In the genomic region with DNA sequence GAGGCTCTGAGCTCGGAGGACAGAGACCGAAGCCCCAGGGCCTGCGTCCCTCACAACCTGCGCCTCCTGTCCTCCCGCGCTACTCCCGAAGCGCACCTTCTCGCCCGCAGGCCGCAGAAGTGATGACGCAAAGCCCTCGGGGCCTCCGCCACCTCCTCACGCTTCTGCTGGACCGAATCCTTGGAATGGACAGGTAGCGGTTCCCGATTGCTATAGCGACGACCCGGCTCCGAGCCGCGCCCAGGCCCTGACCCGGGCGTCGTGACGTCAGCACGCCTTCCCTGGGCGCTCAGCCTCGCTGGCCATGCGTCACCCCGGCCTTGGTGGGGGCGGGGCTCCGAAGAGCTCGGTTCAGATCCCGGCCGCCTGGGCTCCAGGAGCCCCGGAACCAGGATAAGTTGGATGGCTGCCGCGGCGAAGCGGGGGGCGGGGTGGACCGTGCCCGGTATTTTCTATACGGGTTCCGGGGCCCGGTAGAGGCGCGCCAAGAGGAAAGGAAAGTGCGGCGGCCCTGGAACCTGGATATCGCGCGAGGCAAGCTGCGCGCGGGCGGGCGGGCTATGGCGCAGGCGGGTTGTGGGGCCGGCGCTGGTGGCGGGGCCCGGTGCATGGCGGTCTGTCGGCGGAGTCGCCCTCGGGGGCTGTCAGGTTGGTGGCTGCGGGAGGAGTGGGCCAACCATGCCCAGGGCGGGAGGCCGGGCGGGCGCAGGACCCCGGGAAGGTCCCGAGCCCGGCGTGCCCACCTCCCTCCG, we compare ENCODE assay signal across 1 cellular context.
A peak's percentile ranks its signal among the peaks of the same experiment; 100 is the strongest.
TF ChIP-seq lines count a peak whose summit lies in the region.

A gene (plus strand): TSS at position 542 of the 752 bp plus-strand sequence. CDS start 21,417 bp downstream, outside the sequence.

TF ChIP-seq in K562, 482 proteins besides CTCF, POLR2A, EP300 and RAD21 (continued from another document and continues in another):
- TF ChIP-seq, protein P1, sequence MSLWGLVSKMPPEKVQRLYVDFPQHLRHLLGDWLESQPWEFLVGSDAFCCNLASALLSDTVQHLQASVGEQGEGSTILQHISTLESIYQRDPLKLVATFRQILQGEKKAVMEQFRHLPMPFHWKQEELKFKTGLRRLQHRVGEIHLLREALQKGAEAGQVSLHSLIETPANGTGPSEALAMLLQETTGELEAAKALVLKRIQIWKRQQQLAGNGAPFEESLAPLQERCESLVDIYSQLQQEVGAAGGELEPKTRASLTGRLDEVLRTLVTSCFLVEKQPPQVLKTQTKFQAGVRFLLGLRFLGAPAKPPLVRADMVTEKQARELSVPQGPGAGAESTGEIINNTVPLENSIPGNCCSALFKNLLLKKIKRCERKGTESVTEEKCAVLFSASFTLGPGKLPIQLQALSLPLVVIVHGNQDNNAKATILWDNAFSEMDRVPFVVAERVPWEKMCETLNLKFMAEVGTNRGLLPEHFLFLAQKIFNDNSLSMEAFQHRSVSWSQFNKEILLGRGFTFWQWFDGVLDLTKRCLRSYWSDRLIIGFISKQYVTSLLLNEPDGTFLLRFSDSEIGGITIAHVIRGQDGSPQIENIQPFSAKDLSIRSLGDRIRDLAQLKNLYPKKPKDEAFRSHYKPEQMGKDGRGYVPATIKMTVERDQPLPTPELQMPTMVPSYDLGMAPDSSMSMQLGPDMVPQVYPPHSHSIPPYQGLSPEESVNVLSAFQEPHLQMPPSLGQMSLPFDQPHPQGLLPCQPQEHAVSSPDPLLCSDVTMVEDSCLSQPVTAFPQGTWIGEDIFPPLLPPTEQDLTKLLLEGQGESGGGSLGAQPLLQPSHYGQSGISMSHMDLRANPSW (CRISPR knock-in tag; IDR thresholded peaks at IDR 0.05) = peak; percentile 90; the same call in 1 of the 2 replicates
- TF ChIP-seq, protein P2, sequence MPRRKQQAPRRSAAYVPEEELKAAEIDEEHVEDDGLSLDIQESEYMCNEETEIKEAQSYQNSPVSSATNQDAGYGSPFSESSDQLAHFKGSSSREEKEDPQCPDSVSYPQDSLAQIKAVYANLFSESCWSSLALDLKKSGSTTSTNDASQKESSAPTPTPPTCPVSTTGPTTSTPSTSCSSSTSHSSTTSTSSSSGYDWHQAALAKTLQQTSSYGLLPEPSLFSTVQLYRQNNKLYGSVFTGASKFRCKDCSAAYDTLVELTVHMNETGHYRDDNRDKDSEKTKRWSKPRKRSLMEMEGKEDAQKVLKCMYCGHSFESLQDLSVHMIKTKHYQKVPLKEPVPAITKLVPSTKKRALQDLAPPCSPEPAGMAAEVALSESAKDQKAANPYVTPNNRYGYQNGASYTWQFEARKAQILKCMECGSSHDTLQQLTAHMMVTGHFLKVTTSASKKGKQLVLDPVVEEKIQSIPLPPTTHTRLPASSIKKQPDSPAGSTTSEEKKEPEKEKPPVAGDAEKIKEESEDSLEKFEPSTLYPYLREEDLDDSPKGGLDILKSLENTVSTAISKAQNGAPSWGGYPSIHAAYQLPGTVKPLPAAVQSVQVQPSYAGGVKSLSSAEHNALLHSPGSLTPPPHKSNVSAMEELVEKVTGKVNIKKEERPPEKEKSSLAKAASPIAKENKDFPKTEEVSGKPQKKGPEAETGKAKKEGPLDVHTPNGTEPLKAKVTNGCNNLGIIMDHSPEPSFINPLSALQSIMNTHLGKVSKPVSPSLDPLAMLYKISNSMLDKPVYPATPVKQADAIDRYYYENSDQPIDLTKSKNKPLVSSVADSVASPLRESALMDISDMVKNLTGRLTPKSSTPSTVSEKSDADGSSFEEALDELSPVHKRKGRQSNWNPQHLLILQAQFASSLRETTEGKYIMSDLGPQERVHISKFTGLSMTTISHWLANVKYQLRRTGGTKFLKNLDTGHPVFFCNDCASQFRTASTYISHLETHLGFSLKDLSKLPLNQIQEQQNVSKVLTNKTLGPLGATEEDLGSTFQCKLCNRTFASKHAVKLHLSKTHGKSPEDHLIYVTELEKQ (CRISPR knock-in tag; IDR thresholded peaks at IDR 0.05) = no peak
- TF ChIP-seq, protein P3, sequence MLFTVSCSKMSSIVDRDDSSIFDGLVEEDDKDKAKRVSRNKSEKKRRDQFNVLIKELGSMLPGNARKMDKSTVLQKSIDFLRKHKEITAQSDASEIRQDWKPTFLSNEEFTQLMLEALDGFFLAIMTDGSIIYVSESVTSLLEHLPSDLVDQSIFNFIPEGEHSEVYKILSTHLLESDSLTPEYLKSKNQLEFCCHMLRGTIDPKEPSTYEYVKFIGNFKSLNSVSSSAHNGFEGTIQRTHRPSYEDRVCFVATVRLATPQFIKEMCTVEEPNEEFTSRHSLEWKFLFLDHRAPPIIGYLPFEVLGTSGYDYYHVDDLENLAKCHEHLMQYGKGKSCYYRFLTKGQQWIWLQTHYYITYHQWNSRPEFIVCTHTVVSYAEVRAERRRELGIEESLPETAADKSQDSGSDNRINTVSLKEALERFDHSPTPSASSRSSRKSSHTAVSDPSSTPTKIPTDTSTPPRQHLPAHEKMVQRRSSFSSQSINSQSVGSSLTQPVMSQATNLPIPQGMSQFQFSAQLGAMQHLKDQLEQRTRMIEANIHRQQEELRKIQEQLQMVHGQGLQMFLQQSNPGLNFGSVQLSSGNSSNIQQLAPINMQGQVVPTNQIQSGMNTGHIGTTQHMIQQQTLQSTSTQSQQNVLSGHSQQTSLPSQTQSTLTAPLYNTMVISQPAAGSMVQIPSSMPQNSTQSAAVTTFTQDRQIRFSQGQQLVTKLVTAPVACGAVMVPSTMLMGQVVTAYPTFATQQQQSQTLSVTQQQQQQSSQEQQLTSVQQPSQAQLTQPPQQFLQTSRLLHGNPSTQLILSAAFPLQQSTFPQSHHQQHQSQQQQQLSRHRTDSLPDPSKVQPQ (CRISPR knock-in tag; IDR thresholded peaks at IDR 0.05; ENCODE audit: borderline replicate concordance) = no peak
- no peak for TF ChIP-seq IFI16 (CRISPR knock-in tag; IDR thresholded peaks at IDR 0.05)
- TF ChIP-seq NCOA6 (IDR thresholded peaks at IDR 0.05) = peak; percentile 90
- no peak for TF ChIP-seq ZNF124 (CRISPR knock-in tag; IDR thresholded peaks at IDR 0.05)
- TF ChIP-seq RCOR1 (IDR thresholded peaks at IDR 0.05; ENCODE audit: borderline replicate concordance in 1 of 2, low read depth in 2 of 2, low read length in 2 of 2) = peak in 1 of 2 experiments; percentile 89; a peak in 2 of 4 replicates
- TF ChIP-seq ZNF436 (CRISPR knock-in tag; IDR thresholded peaks at IDR 0.05) = no peak
- no peak for TF ChIP-seq GABPB2 (CRISPR knock-in tag; conservative IDR thresholded peaks at IDR 0.05)
- TF ChIP-seq MYC (IDR thresholded peaks at IDR 0.05; ENCODE audit: low read depth, low read length) = peak; percentile 95
- peak; percentile 66; the same call in 1 of the 2 replicates for TF ChIP-seq MYC (CRISPR knock-in tag; IDR thresholded peaks at IDR 0.05; ENCODE audit: borderline replicate concordance, low read depth)
- TF ChIP-seq MCM7 (IDR thresholded peaks at IDR 0.05) = no peak
- TF ChIP-seq, protein P4, sequence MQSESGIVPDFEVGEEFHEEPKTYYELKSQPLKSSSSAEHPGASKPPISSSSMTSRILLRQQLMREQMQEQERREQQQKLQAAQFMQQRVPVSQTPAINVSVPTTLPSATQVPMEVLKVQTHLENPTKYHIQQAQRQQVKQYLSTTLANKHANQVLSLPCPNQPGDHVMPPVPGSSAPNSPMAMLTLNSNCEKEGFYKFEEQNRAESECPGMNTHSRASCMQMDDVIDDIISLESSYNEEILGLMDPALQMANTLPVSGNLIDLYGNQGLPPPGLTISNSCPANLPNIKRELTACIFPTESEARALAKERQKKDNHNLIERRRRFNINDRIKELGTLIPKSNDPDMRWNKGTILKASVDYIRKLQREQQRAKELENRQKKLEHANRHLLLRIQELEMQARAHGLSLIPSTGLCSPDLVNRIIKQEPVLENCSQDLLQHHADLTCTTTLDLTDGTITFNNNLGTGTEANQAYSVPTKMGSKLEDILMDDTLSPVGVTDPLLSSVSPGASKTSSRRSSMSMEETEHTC (IDR thresholded peaks at IDR 0.05) = peak; percentile 77; the same call in 1 of the 2 replicates
- TF ChIP-seq KLF16 (IDR thresholded peaks at IDR 0.05) = no peak
- TF ChIP-seq, protein P5, sequence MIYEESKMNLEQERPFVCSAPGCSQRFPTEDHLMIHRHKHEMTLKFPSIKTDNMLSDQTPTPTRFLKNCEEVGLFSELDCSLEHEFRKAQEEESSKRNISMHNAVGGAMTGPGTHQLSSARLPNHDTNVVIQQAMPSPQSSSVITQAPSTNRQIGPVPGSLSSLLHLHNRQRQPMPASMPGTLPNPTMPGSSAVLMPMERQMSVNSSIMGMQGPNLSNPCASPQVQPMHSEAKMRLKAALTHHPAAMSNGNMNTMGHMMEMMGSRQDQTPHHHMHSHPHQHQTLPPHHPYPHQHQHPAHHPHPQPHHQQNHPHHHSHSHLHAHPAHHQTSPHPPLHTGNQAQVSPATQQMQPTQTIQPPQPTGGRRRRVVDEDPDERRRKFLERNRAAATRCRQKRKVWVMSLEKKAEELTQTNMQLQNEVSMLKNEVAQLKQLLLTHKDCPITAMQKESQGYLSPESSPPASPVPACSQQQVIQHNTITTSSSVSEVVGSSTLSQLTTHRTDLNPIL (CRISPR knock-in tag; IDR thresholded peaks at IDR 0.05) = no peak
- no peak; the same call in 1 of the 2 replicates for TF ChIP-seq TRIM28 (IDR thresholded peaks at IDR 0.05)
- no peak for TF ChIP-seq KAT8 (IDR thresholded peaks at IDR 0.05; ENCODE audit: low read depth)
- TF ChIP-seq, protein P6, sequence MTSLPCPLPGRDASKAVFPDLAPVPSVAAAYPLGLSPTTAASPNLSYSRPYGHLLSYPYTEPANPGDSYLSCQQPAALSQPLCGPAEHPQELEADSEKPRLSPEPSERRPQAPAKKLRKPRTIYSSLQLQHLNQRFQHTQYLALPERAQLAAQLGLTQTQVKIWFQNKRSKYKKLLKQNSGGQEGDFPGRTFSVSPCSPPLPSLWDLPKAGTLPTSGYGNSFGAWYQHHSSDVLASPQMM (CRISPR knock-in tag; IDR thresholded peaks at IDR 0.05) = no peak
- TF ChIP-seq, protein P7, sequence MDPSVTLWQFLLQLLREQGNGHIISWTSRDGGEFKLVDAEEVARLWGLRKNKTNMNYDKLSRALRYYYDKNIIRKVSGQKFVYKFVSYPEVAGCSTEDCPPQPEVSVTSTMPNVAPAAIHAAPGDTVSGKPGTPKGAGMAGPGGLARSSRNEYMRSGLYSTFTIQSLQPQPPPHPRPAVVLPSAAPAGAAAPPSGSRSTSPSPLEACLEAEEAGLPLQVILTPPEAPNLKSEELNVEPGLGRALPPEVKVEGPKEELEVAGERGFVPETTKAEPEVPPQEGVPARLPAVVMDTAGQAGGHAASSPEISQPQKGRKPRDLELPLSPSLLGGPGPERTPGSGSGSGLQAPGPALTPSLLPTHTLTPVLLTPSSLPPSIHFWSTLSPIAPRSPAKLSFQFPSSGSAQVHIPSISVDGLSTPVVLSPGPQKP (CRISPR knock-in tag; IDR thresholded peaks at IDR 0.05) = no peak
- TF ChIP-seq, protein P8, sequence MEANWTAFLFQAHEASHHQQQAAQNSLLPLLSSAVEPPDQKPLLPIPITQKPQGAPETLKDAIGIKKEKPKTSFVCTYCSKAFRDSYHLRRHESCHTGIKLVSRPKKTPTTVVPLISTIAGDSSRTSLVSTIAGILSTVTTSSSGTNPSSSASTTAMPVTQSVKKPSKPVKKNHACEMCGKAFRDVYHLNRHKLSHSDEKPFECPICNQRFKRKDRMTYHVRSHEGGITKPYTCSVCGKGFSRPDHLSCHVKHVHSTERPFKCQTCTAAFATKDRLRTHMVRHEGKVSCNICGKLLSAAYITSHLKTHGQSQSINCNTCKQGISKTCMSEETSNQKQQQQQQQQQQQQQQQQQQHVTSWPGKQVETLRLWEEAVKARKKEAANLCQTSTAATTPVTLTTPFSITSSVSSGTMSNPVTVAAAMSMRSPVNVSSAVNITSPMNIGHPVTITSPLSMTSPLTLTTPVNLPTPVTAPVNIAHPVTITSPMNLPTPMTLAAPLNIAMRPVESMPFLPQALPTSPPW (CRISPR knock-in tag; IDR thresholded peaks at IDR 0.05) = peak; percentile 99
- TF ChIP-seq ILF3 (IDR thresholded peaks at IDR 0.05; ENCODE audit: borderline replicate concordance) = peak; percentile 85; the same call in 1 of the 2 replicates
- TF ChIP-seq HNRNPUL1 (IDR thresholded peaks at IDR 0.05; ENCODE audit: low read length) = no peak
- TF ChIP-seq, protein P9, sequence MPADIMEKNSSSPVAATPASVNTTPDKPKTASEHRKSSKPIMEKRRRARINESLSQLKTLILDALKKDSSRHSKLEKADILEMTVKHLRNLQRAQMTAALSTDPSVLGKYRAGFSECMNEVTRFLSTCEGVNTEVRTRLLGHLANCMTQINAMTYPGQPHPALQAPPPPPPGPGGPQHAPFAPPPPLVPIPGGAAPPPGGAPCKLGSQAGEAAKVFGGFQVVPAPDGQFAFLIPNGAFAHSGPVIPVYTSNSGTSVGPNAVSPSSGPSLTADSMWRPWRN (IDR thresholded peaks at IDR 0.05; ENCODE audit: low read depth) = peak; percentile 78; the same call in 1 of the 2 replicates
- no peak for TF ChIP-seq ZNF224 (CRISPR knock-in tag; IDR thresholded peaks at IDR 0.05)
- peak; percentile 88 for TF ChIP-seq GABPB1 (CRISPR knock-in tag; IDR thresholded peaks at IDR 0.05)
- no peak for TF ChIP-seq SREBF2 (CRISPR knock-in tag; IDR thresholded peaks at IDR 0.05)
- TF ChIP-seq CBX8 (IDR thresholded peaks at IDR 0.05; ENCODE audit: borderline replicate concordance, extremely low read depth, low read depth, low read length, poor library complexity, severe bottlenecking) = no peak
- peak; percentile 75 for TF ChIP-seq ELF2 (CRISPR knock-in tag; IDR thresholded peaks at IDR 0.05)
- no peak for TF ChIP-seq ZNF384 (IDR thresholded peaks at IDR 0.05; ENCODE audit: low read depth, low read length)
- peak; percentile 88 for TF ChIP-seq JUNB (CRISPR knock-in tag; conservative IDR thresholded peaks at IDR 0.05)
- TF ChIP-seq, protein P10, sequence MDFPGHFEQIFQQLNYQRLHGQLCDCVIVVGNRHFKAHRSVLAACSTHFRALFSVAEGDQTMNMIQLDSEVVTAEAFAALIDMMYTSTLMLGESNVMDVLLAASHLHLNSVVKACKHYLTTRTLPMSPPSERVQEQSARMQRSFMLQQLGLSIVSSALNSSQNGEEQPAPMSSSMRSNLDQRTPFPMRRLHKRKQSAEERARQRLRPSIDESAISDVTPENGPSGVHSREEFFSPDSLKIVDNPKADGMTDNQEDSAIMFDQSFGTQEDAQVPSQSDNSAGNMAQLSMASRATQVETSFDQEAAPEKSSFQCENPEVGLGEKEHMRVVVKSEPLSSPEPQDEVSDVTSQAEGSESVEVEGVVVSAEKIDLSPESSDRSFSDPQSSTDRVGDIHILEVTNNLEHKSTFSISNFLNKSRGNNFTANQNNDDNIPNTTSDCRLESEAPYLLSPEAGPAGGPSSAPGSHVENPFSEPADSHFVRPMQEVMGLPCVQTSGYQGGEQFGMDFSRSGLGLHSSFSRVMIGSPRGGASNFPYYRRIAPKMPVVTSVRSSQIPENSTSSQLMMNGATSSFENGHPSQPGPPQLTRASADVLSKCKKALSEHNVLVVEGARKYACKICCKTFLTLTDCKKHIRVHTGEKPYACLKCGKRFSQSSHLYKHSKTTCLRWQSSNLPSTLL (IDR thresholded peaks at IDR 0.05) = peak; percentile 95
- TF ChIP-seq SMAD1 (IDR thresholded peaks at IDR 0.05; ENCODE audit: low read depth, low read length, partially characterized antibody) = peak; percentile 40
- peak; percentile 88 for TF ChIP-seq HNRNPL (IDR thresholded peaks at IDR 0.05; ENCODE audit: low read depth, low read length)
- TF ChIP-seq, protein P11, sequence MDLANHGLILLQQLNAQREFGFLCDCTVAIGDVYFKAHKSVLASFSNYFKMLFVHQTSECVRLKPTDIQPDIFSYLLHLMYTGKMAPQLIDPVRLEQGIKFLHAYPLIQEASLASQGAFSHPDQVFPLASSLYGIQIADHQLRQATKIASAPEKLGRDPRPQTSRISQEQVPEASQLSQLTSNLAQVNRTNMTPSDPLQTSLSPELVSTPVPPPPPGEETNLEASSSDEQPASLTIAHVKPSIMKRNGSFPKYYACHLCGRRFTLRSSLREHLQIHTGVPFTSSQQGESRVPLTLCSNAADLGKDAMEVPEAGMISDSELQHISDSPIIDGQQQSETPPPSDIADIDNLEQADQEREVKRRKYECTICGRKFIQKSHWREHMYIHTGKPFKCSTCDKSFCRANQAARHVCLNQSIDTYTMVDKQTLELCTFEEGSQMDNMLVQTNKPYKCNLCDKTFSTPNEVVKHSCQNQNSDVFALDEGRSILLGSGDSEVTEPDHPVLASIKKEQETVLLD (IDR thresholded peaks at IDR 0.05) = peak; percentile 96
- no peak for TF ChIP-seq BRCA1 (IDR thresholded peaks at IDR 0.05)
- TF ChIP-seq BRCA1 (CRISPR knock-in tag; IDR thresholded peaks at IDR 0.05) = no peak
- peak; percentile 95 for TF ChIP-seq POLR2G (IDR thresholded peaks at IDR 0.05; ENCODE audit: low read depth, low read length)
